In the genomic region with DNA sequence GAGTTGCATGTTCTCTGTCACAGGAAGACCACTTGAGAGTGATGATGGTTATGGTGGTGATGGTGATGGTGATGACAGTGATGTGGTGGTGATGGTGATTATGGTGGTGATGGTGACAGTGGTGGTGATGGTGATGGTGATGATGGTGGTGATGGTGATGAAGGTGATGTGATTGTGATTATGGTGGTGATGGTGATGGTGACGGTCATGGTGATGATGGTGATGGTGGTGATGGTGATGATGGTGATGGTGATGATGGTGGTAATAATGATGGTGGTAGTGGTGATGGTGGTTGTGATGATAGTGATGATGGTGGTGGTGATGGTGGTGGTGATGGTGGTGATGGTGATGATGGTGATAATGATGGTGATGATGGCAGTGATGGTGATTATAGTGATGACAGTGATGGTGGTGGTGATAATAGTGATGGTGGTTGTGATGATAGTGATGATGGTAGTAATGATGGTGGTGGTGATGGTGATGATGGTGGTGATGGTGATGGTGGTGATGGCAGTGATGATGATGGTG, we compare ENCODE assay signal across 32 cellular contexts.
"Had no signal": no experiment of that assay in that cellular context is flagged by ENCODE, and none has a peak within 500 bp of the region (broad histone marks: within the 10 kb centered on the region; RNA-seq: fewer than 3 reads in every experiment).

No MANE protein-coding gene starts in this region.

- H3K27ac Mint-ChIP-seq: activated CD4-positive, alpha-beta memory T cell treated with anti-CD3 and anti-CD28 coated beads for 36 hours; activated CD4-positive, alpha-beta T cell treated with anti-CD3 and anti-CD28 coated beads for 36 hours; activated CD4-positive, alpha-beta T cell treated with anti-CD3 and anti-CD28 coated beads, Interleukin-2, amount 10 ng/mL, durations not matched to agents 24 days and 14 days; activated CD8-positive, alpha-beta memory T cell treated with anti-CD3 and anti-CD28 coated beads, Interleukin-2, amount 10 ng/mL, durations not matched to agents 7 days and 5 days; activated CD8-positive, alpha-beta T cell treated with anti-CD3 and anti-CD28 coated beads, Interleukin-2, amount 10 ng/mL, durations not matched to agents 7 days and 5 days; activated naive CD4-positive, alpha-beta T cell treated with anti-CD3 and anti-CD28 coated beads, Interleukin-2, amount 10 ng/mL, durations not matched to agents 7 days and 5 days; activated naive CD4-positive, alpha-beta T cell treated with anti-CD3 and anti-CD28 coated beads, Interleukin-2, amount 50 U/mL, for 72 hours; activated naive CD8-positive, alpha-beta T cell treated with anti-CD3 and anti-CD28 coated beads, Interleukin-2, amount 10 ng/mL, durations not matched to agents 7 days and 5 days; activated T-cell treated with anti-CD3 and anti-CD28 coated beads, Interleukin-2, amount 50 U/mL, for 24 hours; activated T-cell treated with anti-CD3 and anti-CD28 coated beads, Interleukin-2, amount 50 U/mL, for 72 hours; brain; T-helper 17 cell; T-helper 2 cell treated with Interferon-gamma antibody and Interleukin-4, amounts not matched to agents 5 μg/mL and 100 μg/mL, for 36 hours had no signal

- H3K4me3 Mint-ChIP-seq: activated CD4-positive, alpha-beta memory T cell treated with anti-CD3 and anti-CD28 coated beads for 36 hours; activated CD4-positive, alpha-beta T cell treated with anti-CD3 and anti-CD28 coated beads for 36 hours; activated CD4-positive, alpha-beta T cell treated with anti-CD3 and anti-CD28 coated beads, Interleukin-2, amount 10 ng/mL, durations not matched to agents 24 days and 14 days; activated CD8-positive, alpha-beta memory T cell treated with anti-CD3 and anti-CD28 coated beads, Interleukin-2, amount 10 ng/mL, durations not matched to agents 7 days and 5 days; activated CD8-positive, alpha-beta T cell treated with anti-CD3 and anti-CD28 coated beads, Interleukin-2, amount 10 ng/mL, durations not matched to agents 7 days and 5 days; activated naive CD4-positive, alpha-beta T cell treated with anti-CD3 and anti-CD28 coated beads, Interleukin-2, amount 10 ng/mL, durations not matched to agents 7 days and 5 days; activated naive CD8-positive, alpha-beta T cell treated with anti-CD3 and anti-CD28 coated beads, Interleukin-2, amount 10 ng/mL, durations not matched to agents 7 days and 5 days; activated T-cell treated with anti-CD3 and anti-CD28 coated beads, Interleukin-2, amount 50 U/mL, for 24 hours; activated T-cell treated with anti-CD3 and anti-CD28 coated beads, Interleukin-2, amount 50 U/mL, for 72 hours; brain; T-helper 17 cell; T-helper 2 cell treated with Interferon-gamma antibody and Interleukin-4, amounts not matched to agents 5 μg/mL and 100 μg/mL, for 36 hours had no signal

- ATAC-seq: activated CD4-positive, alpha-beta T cell treated with anti-CD3 and anti-CD28 coated beads for 36 hours; activated CD8-positive, alpha-beta memory T cell treated with anti-CD3 and anti-CD28 coated beads, Interleukin-2, amount 10 ng/mL, durations not matched to agents 7 days and 5 days; activated CD8-positive, alpha-beta T cell treated with anti-CD3 and anti-CD28 coated beads, Interleukin-2, amount 10 ng/mL, durations not matched to agents 7 days and 5 days; activated naive CD4-positive, alpha-beta T cell treated with anti-CD3 and anti-CD28 coated beads, Interleukin-2, amount 50 U/mL, for 72 hours; activated T-cell treated with anti-CD3 and anti-CD28 coated beads, Interleukin-2, amount 50 U/mL, for 72 hours; T-helper 17 cell had no signal

- H3K27me3 ChIP-seq: ascending aorta, breast epithelium, cardiac muscle cell, colonic mucosa had no signal

- H3K4me1 Mint-ChIP-seq: activated CD4-positive, alpha-beta T cell treated with anti-CD3 and anti-CD28 coated beads for 36 hours; T-helper 17 cell had no signal

- H3K9me3 ChIP-seq: colonic mucosa had no signal

- DNase-seq: activated CD4-positive, alpha-beta memory T cell treated with anti-CD3 and anti-CD28 coated beads for 36 hours; activated CD4-positive, alpha-beta T cell treated with anti-CD3 and anti-CD28 coated beads for 36 hours; activated CD4-positive, alpha-beta T cell treated with anti-CD3 and anti-CD28 coated beads, Interleukin-2, amount 10 ng/mL, durations not matched to agents 24 days and 14 days; activated CD4-positive, CD25-positive, alpha-beta regulatory T cell; activated CD4-positive, CD25-positive, alpha-beta regulatory T cell treated with anti-CD3 and anti-CD28 coated beads, Interleukin-2, amount 50 U/mL, for 72 hours; activated CD8-positive, alpha-beta memory T cell treated with anti-CD3 and anti-CD28 coated beads, Interleukin-2, amount 10 ng/mL, durations not matched to agents 7 days and 5 days; activated CD8-positive, alpha-beta memory T cell treated with anti-CD3 and anti-CD28 coated beads, Interleukin-2, amount 50 U/mL, for 4 hours; activated CD8-positive, alpha-beta T cell treated with anti-CD3 and anti-CD28 coated beads, Interleukin-2, amount 10 ng/mL, durations not matched to agents 7 days and 5 days; activated gamma-delta T cell; activated naive CD4-positive, alpha-beta T cell; activated naive CD4-positive, alpha-beta T cell treated with anti-CD3 and anti-CD28 coated beads, Interleukin-2, amount 10 ng/mL, durations not matched to agents 7 days and 5 days; activated naive CD8-positive, alpha-beta T cell treated with anti-CD3 and anti-CD28 coated beads, Interleukin-2, amount 10 ng/mL, durations not matched to agents 7 days and 5 days; activated T-cell treated with anti-CD3 and anti-CD28 coated beads, Interleukin-2, amount 50 U/mL, for 24 hours; activated T-cell treated with anti-CD3 and anti-CD28 coated beads, Interleukin-2, amount 50 U/mL, for 72 hours; central memory CD4-positive, alpha-beta T cell; cerebellar nuclear complex; colonic mucosa; effector CD8-positive, alpha-beta T cell; esophagus squamous epithelium; foreskin fibroblast; head of caudate nucleus; T-helper 1 cell; T-helper 17 cell; T1000; WERI-Rb-1 had no signal

- H3K36me3 ChIP-seq: ascending aorta, breast epithelium, cardiac muscle cell, colonic mucosa, esophagus squamous epithelium, WERI-Rb-1 had no signal

- H3K4me1 ChIP-seq: ascending aorta, breast epithelium, colonic mucosa had no signal

- H3K36me3 Mint-ChIP-seq: activated CD8-positive, alpha-beta memory T cell treated with anti-CD3 and anti-CD28 coated beads, Interleukin-2, amount 10 ng/mL, durations not matched to agents 7 days and 5 days; brain had no signal

- H3K27ac ChIP-seq: ascending aorta, cardiac muscle cell, colonic mucosa, epithelial cell of prostate, WERI-Rb-1 had no signal

- H3K4me3 ChIP-seq: ascending aorta, breast epithelium, cardiac muscle cell, colonic mucosa, esophagus squamous epithelium had no signal

- H3K27me3 Mint-ChIP-seq: activated CD4-positive, alpha-beta memory T cell treated with anti-CD3 and anti-CD28 coated beads for 36 hours; activated CD4-positive, alpha-beta T cell treated with anti-CD3 and anti-CD28 coated beads, Interleukin-2, amount 10 ng/mL, durations not matched to agents 24 days and 14 days; brain; T-helper 17 cell had no signal
